19 cellular contexts compared by ENCODE assay signal in the genomic region with DNA sequence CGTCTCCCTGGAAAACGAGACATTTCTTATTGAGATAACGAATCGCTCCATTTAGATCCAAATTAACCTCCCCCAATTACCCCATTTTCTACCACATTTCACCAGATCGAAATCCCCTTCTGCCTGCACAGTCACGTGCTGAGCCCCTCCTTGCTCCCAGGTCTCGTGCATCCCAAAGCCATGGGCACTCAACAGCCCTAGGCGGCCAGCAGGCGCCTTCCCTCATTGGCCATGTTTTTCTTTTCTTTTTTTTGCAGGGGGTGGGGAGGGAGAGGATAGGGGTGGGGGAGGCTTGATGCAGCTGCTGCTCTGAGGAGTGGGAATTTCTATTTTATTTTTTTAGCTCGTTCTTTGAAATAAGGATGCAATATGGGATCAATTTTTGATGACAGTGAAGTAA. TPM values are rescaled to one million over a fixed set of nuclear protein-coding genes. Genes with fewer than 3 reads are reported as not detected.
DNase-seq lines count a peak whose midpoint lies in the region; ATAC-seq, FAIRE-seq and TF ChIP-seq lines count a peak whose summit lies in the region.
"Had no signal": no experiment of that assay in that cellular context is flagged by ENCODE, and none has a peak within 500 bp of the region (broad histone marks: within the 10 kb centered on the region; RNA-seq: fewer than 3 reads in every experiment).

No MANE protein-coding gene starts in this region.

- ATAC-seq in SK-N-SH treated with all-trans-retinoic acid at 6 μM for 48 hours: no peak
- ATAC-seq in stimulated activated effector memory CD8-positive, alpha-beta T cell treated with anti-CD3 and anti-CD28 coated beads, Interleukin-12 subunit alpha, Interleukin-12 subunit beta, amount 100 ng/mL, for 72 hours: no peak
- no peak for ATAC-seq in effector memory CD8-positive, alpha-beta T cell (replicated peaks)
- ATAC-seq: HCT116 had no signal

- H3K9me3 ChIP-seq in SK-N-SH (no peaks in the 10 kb centered on the region), H1 (ENCODE audit: insufficient read depth in 2 of 2, low read depth in 1 of 2, low read length in 1 of 2) (no peaks in the 10 kb centered on the region)

- H3K27ac ChIP-seq in SK-N-SH (ENCODE audit: low read depth in 2 of 2, low read length in 1 of 2) (peak overlapping the region in 1 of 2 experiments; percentile 92; a peak in 2 of 4 replicates), H1 (ENCODE audit: low read depth, low read length) (no peak overlapping the region)

- no peaks in the 10 kb centered on the region for H3K27me3 ChIP-seq in SK-N-SH (ENCODE audit: insufficient read depth)
- H3K27me3 ChIP-seq in H1 (replicated peaks in 1 of 4; ENCODE audit: control insufficient read depth in 3 of 4, extremely low read depth in 1 of 4, insufficient read depth in 3 of 4, low read length in 3 of 4): peaks cover 0 to 2% (median 0%) of the 10 kb centered on the region in 4 experiments; a peak in 2 of 7 replicates

- no peak overlapping the region for H3K4ac ChIP-seq in H1 (replicated peaks; ENCODE audit: insufficient read length, low read depth, low read length)

- no peaks in the 10 kb centered on the region for H3K23me2 ChIP-seq in H1 (ENCODE audit: low read depth, low read length)

- no peaks in the 10 kb centered on the region for H3K36me3 ChIP-seq in SK-N-SH (replicated peaks in 1 of 2; ENCODE audit: control insufficient read depth in 1 of 2, insufficient read depth in 2 of 2, low read length in 1 of 2)
- H3K36me3 ChIP-seq in H1 (ENCODE audit: control insufficient read depth in 2 of 4, insufficient read depth in 4 of 4, low read length in 3 of 4): no peaks in the 10 kb centered on the region; a peak in 1 of 8 replicates

- no peak overlapping the region for H4K5ac ChIP-seq in H1 (ENCODE audit: insufficient read length, low read depth, low read length)

- POLR2A ChIA-PET in SK-N-SH (lab: Yijun Ruan, JAX) (interaction anchor here (1.3 kb wide), 1 partner anchor 12 kb away, joined by 4 read pairs; no protein-coding TSS in a partner anchor), H1 (lab: Charles Lee; ENCODE audit: partially characterized antibody) (no interaction called here)

- peak overlapping the region; percentile 13 for H3K56ac ChIP-seq in H1 (replicated peaks; ENCODE audit: insufficient read length, low read depth, low read length)

- H2BK15ac ChIP-seq in H1 (ENCODE audit: low read length): no peak overlapping the region

- H3K79me1 ChIP-seq in H1 (ENCODE audit: low read depth, low read length): no peaks in the 10 kb centered on the region; the same call in 1 of the 2 replicates

- peaks cover 0 to 67% of the 10 kb centered on the region in 2 experiments; a peak in 1 of 4 replicates for H3K4me1 ChIP-seq in SK-N-SH (ENCODE audit: control insufficient read depth in 1 of 2, insufficient read depth in 2 of 2, low read depth in 1 of 2, low read length in 1 of 2)
- H3K4me1 ChIP-seq in H1 (replicated peaks in 1 of 4; ENCODE audit: control insufficient read depth in 3 of 4, insufficient read depth in 4 of 4, low read length in 3 of 4): no peaks in the 10 kb centered on the region; a peak in 1 of 7 replicates

- H3K79me2 ChIP-seq in SK-N-SH (ENCODE audit: insufficient read depth): no peaks in the 10 kb centered on the region
- no peaks in the 10 kb centered on the region for H3K79me2 ChIP-seq in H1 (ENCODE audit: control insufficient read depth in 1 of 2, insufficient read depth in 2 of 2, low read length in 2 of 2)

- FAIRE-seq in H1 (lab: Jason Lieb, UNC): no peak
- FAIRE-seq: G401.6, GM12892 had no signal

- no peak overlapping the region for H3K9ac ChIP-seq in SK-N-SH
- H3K9ac ChIP-seq in H1 (replicated peaks in 1 of 4; ENCODE audit: extremely low read depth in 1 of 4, low read depth in 3 of 4, low read length in 3 of 4): no peak overlapping the region

- TF ChIP-seq RAD21 in SK-N-SH (IDR thresholded peaks at IDR 0.05; ENCODE audit: low read length): no peak
- TF ChIP-seq RAD21 in H1 (IDR thresholded peaks at IDR 0.05 in 1 of 2, conservative IDR thresholded peaks at IDR 0.05 in 1 of 2; ENCODE audit: low read depth in 2 of 2, low read length in 2 of 2): no peak

- H3K14ac ChIP-seq in H1 (ENCODE audit: insufficient read length): no peak overlapping the region

- H2BK20ac ChIP-seq in H1 (ENCODE audit: low read length): no peak overlapping the region

- DNase-seq in SK-N-SH (peak; percentile 78), NCI-H69 (lab: John Stamatoyannopoulos, UW) (peak; percentile 11), H1 (ENCODE audit: low read depth in 1 of 2, low spot score in 2 of 2) (no peak), hippocampal formation (lab: John Stamatoyannopoulos, UW) (no peak), NAMALWA (ENCODE audit: low spot score) (no peak)
- no peak for DNase-seq in stimulated activated effector memory CD8-positive, alpha-beta T cell treated with anti-CD3 and anti-CD28 coated beads, Interleukin-12 subunit alpha, Interleukin-12 subunit beta, amount 100 ng/mL, for 72 hours (ENCODE audit: low spot score in 2 of 2)
- DNase-seq in effector memory CD8-positive, alpha-beta T cell: no peak
- DNase-seq: C1 segment of cervical spinal cord; Calu3; CD4-positive, alpha-beta memory T cell; COR-L47; DMS153; DND-41; GOT3; H9 had no signal

- H3K4me3 Mint-ChIP-seq in stimulated activated effector memory CD8-positive, alpha-beta T cell treated with anti-CD3 and anti-CD28 coated beads, Interleukin-12 subunit alpha, Interleukin-12 subunit beta, amount 100 ng/mL, for 72 hours: no peak overlapping the region
- H3K4me3 Mint-ChIP-seq in effector memory CD8-positive, alpha-beta T cell: no peak overlapping the region
- H3K4me3 Mint-ChIP-seq: CD4-positive, alpha-beta memory T cell; H9 had no signal

- H2AFZ ChIP-seq in SK-N-SH (ENCODE audit: low read depth) (no peak overlapping the region), H1 (ENCODE audit: low read length) (no peak overlapping the region)

- no peak for TF ChIP-seq POLR2A in H1 (IDR thresholded peaks at IDR 0.05; ENCODE audit: control extremely low read depth in 1 of 2, low read depth in 2 of 2, low read length in 2 of 2)

- H4K8ac ChIP-seq in H1 (ENCODE audit: extremely low read depth, insufficient read depth, low read length): no peak overlapping the region

- no peak overlapping the region for H2BK120ac ChIP-seq in H1 (replicated peaks; ENCODE audit: low read depth, low read length)

- H3F3A ChIP-seq in SK-N-SH (replicated peaks; ENCODE audit: insufficient read depth): no peaks in the 10 kb centered on the region

- no peak overlapping the region for H2AK5ac ChIP-seq in H1 (ENCODE audit: low read depth, low read length)

- H3K23ac ChIP-seq in H1 (ENCODE audit: insufficient read length): no peak overlapping the region

- no peak overlapping the region for H2BK5ac ChIP-seq in H1 (ENCODE audit: low read depth, low read length)

- H3K9me2 ChIP-seq in SK-N-SH: no peaks in the 10 kb centered on the region

- H4K91ac ChIP-seq in H1 (replicated peaks; ENCODE audit: insufficient read length, low read length): no peak overlapping the region

- TF ChIP-seq EP300 in SK-N-SH (IDR thresholded peaks at IDR 0.05; ENCODE audit: borderline replicate concordance in 1 of 2, low read depth in 1 of 2, low read length in 1 of 2) (no peak), H1 (IDR thresholded peaks at IDR 0.05; ENCODE audit: borderline replicate concordance in 1 of 2, low read depth in 2 of 2, low read length in 2 of 2) (no peak)

- no peak overlapping the region for H3K18ac ChIP-seq in H1 (ENCODE audit: extremely low read depth, low read length)

- no peak overlapping the region for H2BK12ac ChIP-seq in H1 (ENCODE audit: low read depth, low read length)

- CTCF ChIA-PET in SK-N-SH (lab: Yijun Ruan, JAX) (interaction anchor here (0.9 to 6.5 kb wide), 7 partner anchors 15 to 130 kb away, joined by 3 to 43 read pairs (median 6); no protein-coding TSS in a partner anchor), H1 (lab: Charles Lee; ENCODE audit: partially characterized antibody) (interaction anchor here (1.2 to 8.0 kb wide), 5 partner anchors 15 to 129 kb away, joined by 3 to 63 read pairs (median 4); a partner anchor contains a TSS)

- peak overlapping the region; percentile 12 for H3K27ac Mint-ChIP-seq in stimulated activated effector memory CD8-positive, alpha-beta T cell treated with anti-CD3 and anti-CD28 coated beads, Interleukin-12 subunit alpha, Interleukin-12 subunit beta, amount 100 ng/mL, for 72 hours
- H3K27ac Mint-ChIP-seq in effector memory CD8-positive, alpha-beta T cell: peak overlapping the region in 1 of 2 donors; percentile 47

- TF ChIP-seq CTCF in SK-N-SH (IDR thresholded peaks at IDR 0.05): no peak
- TF ChIP-seq CTCF in H1 (IDR thresholded peaks at IDR 0.05; ENCODE audit: control extremely low read depth in 1 of 3, insufficient read depth in 1 of 3, low read depth in 1 of 3, low read length in 3 of 3): no peak

- H3K9me3 Mint-ChIP-seq in stimulated activated effector memory CD8-positive, alpha-beta T cell treated with anti-CD3 and anti-CD28 coated beads, Interleukin-12 subunit alpha, Interleukin-12 subunit beta, amount 100 ng/mL, for 72 hours: no peaks in the 10 kb centered on the region
- H3K9me3 Mint-ChIP-seq in effector memory CD8-positive, alpha-beta T cell: no peaks in the 10 kb centered on the region
- H3K9me3 Mint-ChIP-seq: CD4-positive, alpha-beta memory T cell; H9 had no signal

- H3K36me3 Mint-ChIP-seq in stimulated activated effector memory CD8-positive, alpha-beta T cell treated with anti-CD3 and anti-CD28 coated beads, Interleukin-12 subunit alpha, Interleukin-12 subunit beta, amount 100 ng/mL, for 72 hours: peaks cover 5% of the 10 kb centered on the region
- peaks cover 7% of the 10 kb centered on the region for H3K36me3 Mint-ChIP-seq in effector memory CD8-positive, alpha-beta T cell (ENCODE audit: insufficient read depth)
- H3K36me3 Mint-ChIP-seq: CD4-positive, alpha-beta memory T cell had no signal

- 49% methylated on average over 10 of the region's 10 CpGs for WGBS in SK-N-SH (ENCODE audit: low lambda C conversion rate)
- 89 to 100% methylated on average over 3 to 10 of the region's 10 CpGs for WGBS in H1 (ENCODE audit: extremely low coverage in 1 of 2, insufficient coverage in 1 of 2, insufficient read length in 1 of 2, insufficient replicate concordance in 2 of 2, low coverage in 1 of 2, low lambda C conversion rate in 2 of 2, missing lambda C conversion rate in 1 of 2), 2 experiments

- H3K4me3 ChIP-seq in SK-N-SH (ENCODE audit: low read depth in 2 of 2, low read length in 1 of 2) (no peak overlapping the region), H1 (ENCODE audit: extremely low read depth in 1 of 4, insufficient read depth in 2 of 4, low read depth in 3 of 4, low read length in 4 of 4) (no peak overlapping the region)

- no peak overlapping the region for H3K4me2 ChIP-seq in SK-N-SH
- no peak overlapping the region for H3K4me2 ChIP-seq in H1 (ENCODE audit: insufficient read depth in 1 of 2, low read depth in 2 of 2, low read length in 2 of 2)

- H3K27me3 Mint-ChIP-seq in effector memory CD8-positive, alpha-beta T cell: no peaks in the 10 kb centered on the region

- peaks cover 32% of the 10 kb centered on the region for H3K4me1 Mint-ChIP-seq in stimulated activated effector memory CD8-positive, alpha-beta T cell treated with anti-CD3 and anti-CD28 coated beads, Interleukin-12 subunit alpha, Interleukin-12 subunit beta, amount 100 ng/mL, for 72 hours
- H3K4me1 Mint-ChIP-seq in effector memory CD8-positive, alpha-beta T cell (ENCODE audit: low read depth in 2 of 2): peaks cover 22 to 23% of the 10 kb centered on the region in 2 donors

- H4K20me1 ChIP-seq in SK-N-SH (ENCODE audit: insufficient read depth) (no peaks in the 10 kb centered on the region), H1 (replicated peaks in 1 of 2; ENCODE audit: control insufficient read depth in 1 of 2, insufficient read depth in 2 of 2, low read length in 2 of 2) (peaks cover 0 to 5% of the 10 kb centered on the region in 2 experiments)

RNA-seq across cellular contexts. Expression of a gene that starts 53.0 kb away (rescaled TPM):
- polyA plus RNA-seq in SK-N-SH (2012; rRNA removed) (47.8 and 49.2 TPM in 2 replicates), H1 (2011; rRNA removed) (32.4 and 41.9 TPM in 2 replicates)
- polyA plus RNA-seq in SK-N-SH (2012; cell fraction: cytosol; rRNA removed): 20.4 and 34.9 TPM in 2 replicates
- 33.8 and 42.1 TPM in 2 replicates for polyA plus RNA-seq in SK-N-SH (2012; cell fraction: nucleus; rRNA removed)
- total RNA-seq in H1 (2021; fragmentation: NEBNext Ultra II Directional; extraction: Animal tissue kit (Norgen Biotek cat#: 25700)): 25.3 and 25.4 TPM in 2 replicates
- 28.3 TPM for polyA plus RNA-seq in H1 (2011; cell fraction: cytosol; rRNA removed)
- 26.5 TPM for polyA plus RNA-seq in H1 (2011; cell fraction: nucleus; rRNA removed)
- polyA plus RNA-seq in H1 (2012, experiment 1 of 2): 14.1 to 22.1 TPM (median 19.9 TPM) in 4 replicates
- 26.6 TPM for polyA plus RNA-seq in H1 (2012, experiment 2 of 2)
- polyA plus RNA-seq in H1 (2013, experiment 1 of 2): 38.1 TPM
- polyA plus RNA-seq in H1 (2013, experiment 2 of 2): 41.2 TPM
- polyA minus RNA-seq in H1 (2011; rRNA and poly(A)+ RNA removed): 18.7 and 24.3 TPM in 2 replicates
- polyA minus RNA-seq in H1 (2011; cell fraction: cytosol; rRNA and poly(A)+ RNA removed): 20.0 TPM
- polyA minus RNA-seq in H1 (2011; cell fraction: nucleus; rRNA and poly(A)+ RNA removed): 14.9 TPM

Comparison
In these comparisons a context has a peak if more than half of its experiments do, and no peak if none do; other contexts are left out.
1. DNase-seq: peak in SK-N-SH (single experiment) and NCI-H69 (single experiment); none in H1 (0 of 2), stimulated activated effector memory CD8-positive, alpha-beta T cell treated with anti-CD3 and anti-CD28 coated beads, Interleukin-12 subunit alpha, Interleukin-12 subunit beta, amount 100 ng/mL, for 72 hours (0 of 2), hippocampal formation (0 of 2), effector memory CD8-positive, alpha-beta T cell (0 of 3) and NAMALWA (single experiment).